In the genomic region with DNA sequence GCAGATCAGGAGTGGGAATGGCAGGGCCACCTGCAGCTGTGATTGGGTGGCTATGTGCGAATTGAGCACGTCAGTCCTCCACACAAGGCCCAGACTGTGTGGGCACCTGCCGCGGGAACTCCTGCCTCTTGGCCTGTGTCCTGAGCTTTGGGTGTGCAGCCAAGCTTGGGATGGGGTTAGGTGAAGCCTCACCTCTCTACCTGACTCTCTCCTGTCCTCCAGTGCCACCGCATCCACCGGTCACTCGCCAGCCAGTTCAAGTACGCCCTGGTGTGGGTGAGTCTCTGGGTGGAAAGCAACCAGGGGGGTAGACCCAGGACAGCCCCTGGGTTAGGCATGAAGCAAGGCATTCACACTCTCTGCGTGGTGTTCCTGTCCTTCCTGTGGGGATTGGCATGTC, we compare ENCODE assay signal across 23 cellular contexts.
"Had no signal": no experiment of that assay in that cellular context is flagged by ENCODE, and none has a peak within 500 bp of the region (broad histone marks: within the 10 kb centered on the region; RNA-seq: fewer than 3 reads in every experiment).

No MANE protein-coding gene starts in this region.

- DNase-seq: dermis blood vessel endothelial cell; effector memory CD4-positive, alpha-beta T cell; foreskin keratinocyte; kidney; left lung; mesendoderm; midbrain; naive thymus-derived CD8-positive, alpha-beta T cell; nephron progenitor cell; occipital lobe; stimulated activated CD4-positive, alpha-beta T cell treated with anti-CD3 and anti-CD28 coated beads, Interleukin-4, amount 100 ng/mL, for 4 hours; stimulated activated naive B cell treated with anti-CD40 and anti-IgM and Interleukin-4, amounts not matched to agents 10 μg/mL and 1 μg/mL and 100 μg/mL, for 72 hours; transverse colon; upper lobe of right lung; uterus had no signal

- H3K79me2 ChIP-seq: hepatocyte had no signal

- H3K4me2 ChIP-seq: hepatocyte had no signal

- H3K36me3 ChIP-seq: transverse colon, uterus had no signal

- H3K4me1 ChIP-seq: esophagus muscularis mucosa, foreskin keratinocyte, gastroesophageal sphincter, heart left ventricle, left lung, pancreas, suprapubic skin, transverse colon, upper lobe of right lung, uterus had no signal

- H2AFZ ChIP-seq: hepatocyte had no signal

- H3K4me3 ChIP-seq: coronary artery, esophagus muscularis mucosa, gastroesophageal sphincter, heart left ventricle, hepatocyte, left lung, pancreas, suprapubic skin, transverse colon, upper lobe of right lung, uterus had no signal

- H3K27ac ChIP-seq: coronary artery, esophagus muscularis mucosa, foreskin keratinocyte, gastroesophageal sphincter, heart left ventricle, hepatocyte, left lung, pancreas, suprapubic skin, transverse colon, upper lobe of right lung, uterus had no signal

- H3K9me3 ChIP-seq: esophagus muscularis mucosa, gastroesophageal sphincter, heart left ventricle, left lung, pancreas, suprapubic skin, transverse colon, upper lobe of right lung, uterus had no signal

- ATAC-seq: foreskin keratinocyte; gastroesophageal sphincter; heart left ventricle; left lung; naive thymus-derived CD8-positive, alpha-beta T cell; pancreas; sciatic nerve; stimulated activated naive B cell treated with anti-CD40 and anti-IgM and Interleukin-4, amounts not matched to agents 10 μg/mL and 1 μg/mL and 100 μg/mL, for 72 hours; upper lobe of right lung had no signal

- H3K27me3 ChIP-seq: esophagus muscularis mucosa, foreskin keratinocyte, gastroesophageal sphincter, heart left ventricle, hepatocyte, left lung, pancreas, suprapubic skin, transverse colon, upper lobe of right lung, uterus had no signal
